In the genomic region with DNA sequence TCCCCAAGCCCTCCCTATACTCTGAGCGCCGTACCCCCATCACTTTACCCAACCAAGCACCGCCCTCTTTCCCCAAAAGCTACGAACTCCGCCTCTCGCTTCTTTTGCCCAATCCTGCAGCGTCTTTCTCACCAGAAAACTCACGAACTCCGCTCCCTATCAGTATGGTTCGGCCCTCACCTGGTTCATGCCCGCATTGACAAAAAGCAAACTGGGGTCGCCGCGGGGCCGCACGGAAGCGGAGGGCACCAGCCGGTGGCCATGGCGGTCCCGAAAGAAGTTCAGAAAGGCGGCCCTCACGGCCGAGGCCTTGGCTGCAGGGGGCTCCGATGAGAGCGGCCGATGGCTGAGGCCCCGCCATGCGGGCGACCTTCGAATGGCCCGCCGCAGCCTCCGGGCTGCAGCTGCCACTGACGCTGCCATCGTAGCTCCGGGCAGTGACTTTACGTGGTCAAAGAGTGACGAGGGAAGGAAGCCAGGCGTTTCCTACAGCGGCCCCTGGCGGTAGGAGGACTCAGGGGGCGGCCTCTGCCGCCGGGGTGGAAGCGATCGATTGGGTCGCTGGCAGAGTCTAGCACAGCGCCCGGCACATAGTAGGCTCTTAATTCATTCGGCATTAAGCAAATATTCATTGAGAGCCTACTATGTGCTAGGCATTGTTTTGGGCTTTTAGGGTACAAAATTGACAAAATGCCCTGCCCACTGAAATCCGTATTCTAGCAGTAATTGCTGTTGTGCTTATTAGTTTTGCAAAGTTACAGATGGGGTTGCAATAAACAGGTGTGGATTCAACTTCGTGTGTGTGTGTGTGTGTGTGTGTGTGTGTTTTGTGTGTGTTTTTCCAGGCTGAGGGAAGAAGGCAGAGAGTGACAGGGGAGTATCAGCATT, we compare ENCODE assay signal across 8 cellular contexts. TPM values are rescaled to one million over a fixed set of nuclear protein-coding genes. Genes with fewer than 3 reads are reported as not detected.
DNase-seq lines count a peak whose midpoint lies in the region; ATAC-seq lines count a peak whose summit lies in the region.

TSS of gene AARS2 (minus strand) at position 447 of the 888 bp plus-strand sequence. CDS start at position 423, 24 bp downstream.

- H3K4me1 ChIP-seq in muscle layer of colon (ENCODE audit: insufficient read depth, low read length) = peaks cover 8% of the 10 kb centered on the region

- peaks cover 27% of the 10 kb centered on the region for H3K36me3 ChIP-seq in muscle layer of colon (ENCODE audit: insufficient read depth, low read length)

- H3K4me3 ChIP-seq in muscle layer of colon (ENCODE audit: low read depth in 1 of 2, low read length in 2 of 2) = peak within 1 kb of the TSS; percentile 80 to 88

- peaks cover 4% of the 10 kb centered on the region for H3K27me3 Mint-ChIP-seq in IgD-negative memory B cell

- H3K27ac Mint-ChIP-seq in IgD-negative memory B cell = peak within 1 kb of the TSS; percentile 85 to 96 (median 93)

- ATAC-seq in GM21576 (IDR thresholded peaks at IDR 0.05; ENCODE audit: unreplicated experiment) (peak; percentile 90), esophagus mucosa (peak; percentile 85)

- H3K4me3 Mint-ChIP-seq in IgD-negative memory B cell = peak within 1 kb of the TSS; percentile 96 to 100 (median 97)

- peak within 1 kb of the TSS; percentile 75 for H3K27ac ChIP-seq in muscle layer of colon (ENCODE audit: low read depth, low read length)

- no peaks in the 10 kb centered on the region for H3K9me3 ChIP-seq in muscle layer of colon (ENCODE audit: low read length)

- peak within 1 kb of the TSS; percentile 53 for H3K9ac ChIP-seq in muscle layer of colon (ENCODE audit: low read length)

- peaks cover 3% of the 10 kb centered on the region for H3K36me3 Mint-ChIP-seq in IgD-negative memory B cell

- peaks cover 6 to 15% (median 9%) of the 10 kb centered on the region in 3 donors for H3K4me1 Mint-ChIP-seq in IgD-negative memory B cell

- peak; percentile 52 for DNase-seq in DMS79 (lab: John Stamatoyannopoulos, UW)
- DNase-seq in OCI-M2 (lab: John Stamatoyannopoulos, UW; ENCODE audit: unreplicated experiment) = peak; percentile 80
- DNase-seq in activated T-cell treated with anti-CD3 and anti-CD28 coated beads, Interleukin-2, amount 50 U/mL, for 1 hour = peak; percentile 96
- peak; percentile 93 for DNase-seq in stimulated activated CD8-positive, alpha-beta memory T cell treated with anti-CD3 and anti-CD28 coated beads, Interleukin-7, amount 100 ng/mL, for 1 hour (ENCODE audit: low read depth in 2 of 2)

- H3K27me3 ChIP-seq in muscle layer of colon (ENCODE audit: control insufficient read depth in 1 of 2, insufficient read depth in 2 of 2, low read length in 2 of 2) = no peaks in the 10 kb centered on the region

- no peaks in the 10 kb centered on the region for H3K9me3 Mint-ChIP-seq in IgD-negative memory B cell

RNA-seq across cellular contexts. Expression of gene AARS2, which starts in this region (rescaled TPM):
- 10.2 TPM for polyA plus RNA-seq in IgD-negative memory B cell
- 9.1 TPM for total RNA-seq in esophagus mucosa

Comparison
In these comparisons a context has a peak if more than half of its experiments do, and no peak if none do; other contexts are left out.
1. Peak in every context shown above with its lines: DNase-seq, ATAC-seq, H3K4me3 ChIP-seq and H3K27ac ChIP-seq.